In genomic region chr7:55279080-55279845, GRCh38 we compare ENCODE assay signal across 2 cellular contexts.
TF ChIP-seq lines count a peak whose summit lies in the region.

No MANE protein-coding gene starts in this region.

TF ChIP-seq in IMR-90, 13 proteins besides CTCF, POLR2A, EP300 and RAD21:
- TF ChIP-seq CEBPB (IDR thresholded peaks at IDR 0.05; ENCODE audit: low read depth, low read length), result no peak
- no peak for TF ChIP-seq USF2 (IDR thresholded peaks at IDR 0.05; ENCODE audit: low read depth, low read length)
- TF ChIP-seq MXI1 (IDR thresholded peaks at IDR 0.05; ENCODE audit: borderline replicate concordance, low read depth, low read length), result no peak
- no peak for TF ChIP-seq MAZ (IDR thresholded peaks at IDR 0.05; ENCODE audit: borderline replicate concordance, low read depth, low read length)
- TF ChIP-seq FOS (IDR thresholded peaks at IDR 0.05; ENCODE audit: low read depth, low read length), result no peak
- no peak for TF ChIP-seq NFE2L2 (IDR thresholded peaks at IDR 0.05; ENCODE audit: low read depth, low read length)
- no peak for TF ChIP-seq RFX5 (IDR thresholded peaks at IDR 0.05; ENCODE audit: low read depth, low read length)
- TF ChIP-seq CHD1 (IDR thresholded peaks at IDR 0.05; ENCODE audit: low read depth, low read length), result no peak
- no peak for TF ChIP-seq BHLHE40 (IDR thresholded peaks at IDR 0.05; ENCODE audit: low read depth, low read length)

TF ChIP-seq in GM12878, 131 proteins besides CTCF, POLR2A, EP300 and RAD21:
- TF ChIP-seq SMAD5 (IDR thresholded peaks at IDR 0.05; ENCODE audit: low read depth) (no peak), RUNX3 (IDR thresholded peaks at IDR 0.05; ENCODE audit: low read length) (no peak), NKRF (conservative IDR thresholded peaks at IDR 0.05) (no peak), ZBTB4 (CRISPR knock-in tag; IDR thresholded peaks at IDR 0.05) (no peak), SIX5 (IDR thresholded peaks at IDR 0.05; ENCODE audit: low read depth, low read length, severe bottlenecking) (no peak), SP1 (IDR thresholded peaks at IDR 0.05; ENCODE audit: low read depth, low read length) (no peak), GABPA (IDR thresholded peaks at IDR 0.05; ENCODE audit: low read depth) (no peak), FOXM1 (IDR thresholded peaks at IDR 0.05; ENCODE audit: low read depth, low read length) (no peak), MYC (IDR thresholded peaks at IDR 0.05; ENCODE audit: insufficient read depth, insufficient read length, insufficient replicate concordance, low read length, severe bottlenecking) (no peak), ZNF622 (IDR thresholded peaks at IDR 0.05) (no peak), YY1 (IDR thresholded peaks at IDR 0.05; ENCODE audit: low read depth, low read length) (no peak), ZNF24 (IDR thresholded peaks at IDR 0.05) (no peak), TCF7 (IDR thresholded peaks at IDR 0.05; ENCODE audit: borderline replicate concordance) (no peak)
